In genomic region chr22:48098243-48098935, GRCh38 we compare ENCODE assay signal across 8 cellular contexts.
DNase-seq lines count a peak whose midpoint lies in the region; ATAC-seq and TF ChIP-seq lines count a peak whose summit lies in the region.

No MANE protein-coding gene starts in this region.

- no peaks in the 10 kb centered on the region for H4K20me1 ChIP-seq in H9 (ENCODE audit: control insufficient read depth, insufficient read depth, insufficient read length)

- no peaks in the 10 kb centered on the region for H3K23me2 ChIP-seq in H9 (ENCODE audit: insufficient read length, low read depth, low read length, poor library complexity, severe bottlenecking)

- no peak overlapping the region for H3K14ac ChIP-seq in H9 (ENCODE audit: insufficient read depth, low read length)

- H3K36me3 Mint-ChIP-seq in H9 (ENCODE audit: insufficient read depth in 1 of 3, low read depth in 3 of 3) = peaks cover 0 to 2% (median 0%) of the 10 kb centered on the region in 3 experiments; a peak in 1 of 7 replicates

- no peak overlapping the region for H2AK5ac ChIP-seq in H9 (ENCODE audit: insufficient read length, low read length)

- H4K8ac ChIP-seq in H9 (replicated peaks; ENCODE audit: insufficient read length, low read depth, low read length) = no peak overlapping the region

- TF ChIP-seq POLR2A in thyroid gland (IDR thresholded peaks at IDR 0.05) = no peak

- no peak overlapping the region for H2BK20ac ChIP-seq in H9 (ENCODE audit: low read depth, low read length, poor library complexity, severe bottlenecking)

- no peak overlapping the region for H2BK12ac ChIP-seq in H9 (ENCODE audit: insufficient read length, low read depth, low read length)

- TF ChIP-seq CTCF in H9 (conservative IDR thresholded peaks at IDR 0.05) (no peak), thyroid gland (IDR thresholded peaks at IDR 0.05) (no peak)

- H2BK15ac ChIP-seq in H9 (ENCODE audit: low read depth, low read length) = no peak overlapping the region

- no peaks in the 10 kb centered on the region for H3K79me2 ChIP-seq in H9 (ENCODE audit: insufficient read depth, low read length)

- H3K9ac ChIP-seq in H9 (ENCODE audit: extremely low read depth, insufficient read length, low read length) = no peak overlapping the region

- H2BK120ac ChIP-seq in H9 (ENCODE audit: low read depth, low read length, poor library complexity, severe bottlenecking) = no peak overlapping the region

- H3K9me3 ChIP-seq in H9 (ENCODE audit: control insufficient read depth, low read depth, low read length) (no peaks in the 10 kb centered on the region), thyroid gland (no peaks in the 10 kb centered on the region)

- H3K4me3 Mint-ChIP-seq in H9 = no peak overlapping the region

- H2AFZ ChIP-seq in H9 (ENCODE audit: low read length) = no peak overlapping the region

- no peak overlapping the region for H3T11ph ChIP-seq in H9 (ENCODE audit: low read length)

- no peak overlapping the region for H3K4ac ChIP-seq in H9 (ENCODE audit: low read depth, low read length)

- H3K56ac ChIP-seq in H9 (ENCODE audit: insufficient read length, low read depth, low read length) = no peak overlapping the region

- peaks cover 8 to 16% of the 10 kb centered on the region in 2 experiments for H3K4me1 Mint-ChIP-seq in H9

- no peak overlapping the region for H2BK5ac ChIP-seq in H9 (ENCODE audit: insufficient read length, low read length)

- peaks cover 2 to 4% of the 10 kb centered on the region in 2 experiments; a peak in 3 of 5 replicates for H3K9me3 Mint-ChIP-seq in H9

- no peak overlapping the region for H3K18ac ChIP-seq in H9 (ENCODE audit: insufficient read length, low read depth, low read length)

- H3K4me2 ChIP-seq in H9 (ENCODE audit: insufficient read depth, insufficient read length, low read length) = no peak overlapping the region

- no peak overlapping the region for H3K23ac ChIP-seq in H9 (ENCODE audit: insufficient read length, low read depth, low read length)

- DNase-seq in GF-D8 (lab: John Stamatoyannopoulos, UW) (peak; percentile 75), H9 (no peak), HT-29 (ENCODE audit: low spot score) (no peak), thyroid gland (no peak), NCI-H510A treated with DMSO at 0.1 percent for 48 hours (lab: John Stamatoyannopoulos, UW) (no peak)
- peak; percentile 14 for DNase-seq in activated CD4-positive, CD25-positive, alpha-beta regulatory T cell treated with anti-CD3 and anti-CD28 coated beads, Interleukin-2, amount 50 U/mL, for 72 hours

- ATAC-seq in GM19351 (IDR thresholded peaks at IDR 0.05; ENCODE audit: unreplicated experiment) (peak; percentile 89), HG03175 (IDR thresholded peaks at IDR 0.05; ENCODE audit: unreplicated experiment) (peak; percentile 88)

- H3K4me1 ChIP-seq in H9 (ENCODE audit: insufficient read depth, low read length) (no peaks in the 10 kb centered on the region), thyroid gland (no peaks in the 10 kb centered on the region)

- H4K91ac ChIP-seq in H9 (ENCODE audit: insufficient read length, low read depth, low read length) = no peak overlapping the region

- no peak overlapping the region for H3K27ac Mint-ChIP-seq in H9

- H3K4me3 ChIP-seq in thyroid gland (replicated peaks in 1 of 3) = no peak overlapping the region

- no peaks in the 10 kb centered on the region for H3K79me1 ChIP-seq in H9 (ENCODE audit: insufficient read depth, low read depth, low read length, poor library complexity, severe bottlenecking)

- H3K27me3 Mint-ChIP-seq in H9 (ENCODE audit: low read depth) = peaks cover 6% of the 10 kb centered on the region

- H3K27ac ChIP-seq in H9 (ENCODE audit: insufficient read length, low read depth, low read length) = no peak overlapping the region
- no peak overlapping the region for H3K27ac ChIP-seq in thyroid gland

- no peak overlapping the region for H4K5ac ChIP-seq in H9 (ENCODE audit: insufficient read length, low read depth, low read length)

- H3K27me3 ChIP-seq in H9 (ENCODE audit: insufficient read depth, low read length) (no peaks in the 10 kb centered on the region), thyroid gland (no peaks in the 10 kb centered on the region)

- intact Hi-C loops in thyroid gland (cut with DNase I) = no loop called here

- WGBS in H9 (ENCODE audit: extremely low coverage, insufficient read length, low lambda C conversion rate) = no CpG with 5 or more reads among the region's 8 CpGs
- 69 to 74% methylated on average over 8 of the region's 8 CpGs for WGBS in thyroid gland, 2 donors

- no peaks in the 10 kb centered on the region for H3K36me3 ChIP-seq in thyroid gland

Comparison
In these comparisons a context has a peak if more than half of its experiments do, and no peak if none do; other contexts are left out.
1. DNase-seq: peak in GF-D8 (single experiment) and activated CD4-positive, CD25-positive, alpha-beta regulatory T cell treated with anti-CD3 and anti-CD28 coated beads, Interleukin-2, amount 50 U/mL, for 72 hours (single experiment); none in H9 (single experiment), HT-29 (single experiment), thyroid gland (0 of 2) and NCI-H510A treated with DMSO at 0.1 percent for 48 hours (single experiment).